In genomic region chr2:68877079-68877772, GRCh38 we compare ENCODE assay signal across 1 cellular context.
TF ChIP-seq lines count a peak whose summit lies in the region.

No MANE protein-coding gene starts in this region.

TF ChIP-seq in HepG2, 621 proteins besides CTCF, POLR2A, EP300 and RAD21 (continued from another document):
- no peak for TF ChIP-seq DBP (CRISPR knock-in tag; IDR thresholded peaks at IDR 0.05; ENCODE audit: not compliant biosample characterization)
